ENCODE assay signal across 24 cellular contexts in the genomic region with DNA sequence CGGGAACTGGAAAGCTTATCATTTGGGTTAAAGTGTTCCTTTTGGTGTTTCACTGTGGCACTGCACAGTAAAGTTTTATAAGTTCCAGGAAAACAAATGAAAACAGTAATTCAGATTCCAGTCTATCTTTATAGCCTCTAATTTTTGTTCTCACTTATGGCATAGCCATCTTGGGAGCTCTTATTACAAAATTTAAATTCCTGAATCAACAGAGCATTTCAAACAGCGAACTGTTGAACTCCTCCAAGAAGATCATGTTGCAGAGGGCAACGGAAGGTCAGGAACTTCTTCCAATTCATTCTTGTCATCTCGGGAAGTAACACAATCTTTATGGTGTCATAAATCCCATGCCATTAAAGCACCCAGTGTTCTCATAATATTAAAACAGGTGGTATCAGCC.
DNase-seq lines count a peak whose midpoint lies in the region; ATAC-seq and TF ChIP-seq lines count a peak whose summit lies in the region.
"Had no signal": no experiment of that assay in that cellular context is flagged by ENCODE, and none has a peak within 500 bp of the region (broad histone marks: within the 10 kb centered on the region; RNA-seq: fewer than 3 reads in every experiment).

No MANE protein-coding gene starts in this region.

- H3K9me3 Mint-ChIP-seq in nephron, result no peaks in the 10 kb centered on the region
- H3K9me3 Mint-ChIP-seq in CD4-positive, alpha-beta T cell, result peaks cover 4% of the 10 kb centered on the region
- H3K9me3 Mint-ChIP-seq: activated CD4-positive, alpha-beta memory T cell treated with anti-CD3 and anti-CD28 coated beads for 36 hours; IgD-negative memory B cell had no signal

- H3K9ac ChIP-seq in adipocyte (ENCODE audit: low read length), result no peak overlapping the region

- no peaks in the 10 kb centered on the region for H3K9me3 ChIP-seq in MG63
- no peaks in the 10 kb centered on the region for H3K9me3 ChIP-seq in adipocyte (ENCODE audit: control insufficient read depth, low read length)
- no peaks in the 10 kb centered on the region for H3K9me3 ChIP-seq in CD4-positive, alpha-beta T cell (ENCODE audit: control insufficient read depth, low read length)
- H3K9me3 ChIP-seq: adrenal gland had no signal

- peak overlapping the region in 2 of 3 experiments; percentile 34 to 39 for H3K4me3 Mint-ChIP-seq in nephron
- H3K4me3 Mint-ChIP-seq in CD4-positive, alpha-beta T cell, result no peak overlapping the region
- H3K4me3 Mint-ChIP-seq: activated CD4-positive, alpha-beta memory T cell treated with anti-CD3 and anti-CD28 coated beads for 36 hours; activated T-cell treated with anti-CD3 and anti-CD28 coated beads, Interleukin-2, amount 50 U/mL, for 72 hours; CD8-positive, alpha-beta memory T cell; effector memory CD8-positive, alpha-beta T cell; IgD-negative memory B cell; stimulated activated memory B cell treated with anti-CD40 and anti-IgM and Interleukin-4, amounts not matched to agents 10 μg/mL and 1 μg/mL and 100 μg/mL, for 72 hours had no signal

- H3K27me3 ChIP-seq in MG63 (no peaks in the 10 kb centered on the region), adipocyte (replicated peaks; ENCODE audit: control insufficient read depth, insufficient read depth, low read length) (no peaks in the 10 kb centered on the region)
- no peaks in the 10 kb centered on the region for H3K27me3 ChIP-seq in CD4-positive, alpha-beta T cell (ENCODE audit: control insufficient read depth, insufficient read depth, low read length)
- H3K27me3 ChIP-seq: adrenal gland, foreskin keratinocyte had no signal

- DNase-seq in COLO829 (ENCODE audit: low spot score), result peak; percentile 63
- peak; percentile 11 for DNase-seq in MG63
- peak; percentile 61 for DNase-seq in adipocyte (ENCODE audit: low read depth)
- no peak for DNase-seq in CD4-positive, alpha-beta T cell
- no peak for DNase-seq in Right ventricle myocardium inferior (ENCODE audit: missing footprints)
- no peak for DNase-seq in cerebellum (ENCODE audit: low spot score)
- DNase-seq in posterior cingulate gyrus, result no peak
- DNase-seq: activated CD4-positive, alpha-beta memory T cell treated with anti-CD3 and anti-CD28 coated beads for 36 hours; activated T-cell treated with anti-CD3 and anti-CD28 coated beads, Interleukin-2, amount 50 U/mL, for 72 hours; adrenal gland; caudate nucleus; CD8-positive, alpha-beta memory T cell; effector memory CD8-positive, alpha-beta T cell; foreskin keratinocyte; mesenchymal stem cell; NCI-H1105 treated with DMSO at 0.1 percent for 48 hours; NCI-H526 treated with DMSO at 0.1 percent for 48 hours; nucleus accumbens; SW 1271; trophoblast cell had no signal

- intact Hi-C loops in CD4-positive, alpha-beta T cell (cut with DNase I, micrococcal nuclease), result no loop called here
- intact Hi-C loops in Right ventricle myocardium inferior (cut with DNase I) (no loop called here), posterior cingulate gyrus (cut with DNase I) (no loop called here)

- H3K4me3 ChIP-seq in MG63, result no peak overlapping the region
- H3K4me3 ChIP-seq in adipocyte (ENCODE audit: low read length), result no peak overlapping the region
- H3K4me3 ChIP-seq: adrenal gland, smooth muscle cell had no signal

- CTCF ChIA-PET in CD4-positive, alpha-beta T cell (lab: Charles Lee), result interaction anchor here (0.7 kb wide), 1 partner anchor 183 kb away, joined by 3 read pairs; no protein-coding TSS in a partner anchor

- no peaks in the 10 kb centered on the region for H3K27me3 Mint-ChIP-seq in nephron (ENCODE audit: low read depth)
- H3K27me3 Mint-ChIP-seq in CD4-positive, alpha-beta T cell, result no peaks in the 10 kb centered on the region
- H3K27me3 Mint-ChIP-seq: activated CD4-positive, alpha-beta memory T cell treated with anti-CD3 and anti-CD28 coated beads for 36 hours; CD8-positive, alpha-beta memory T cell; effector memory CD8-positive, alpha-beta T cell; IgD-negative memory B cell; stimulated activated memory B cell treated with anti-CD40 and anti-IgM and Interleukin-4, amounts not matched to agents 10 μg/mL and 1 μg/mL and 100 μg/mL, for 72 hours had no signal

- POLR2A ChIA-PET in CD4-positive, alpha-beta T cell (lab: Charles Lee), result no interaction called here

- no peaks in the 10 kb centered on the region for H3K36me3 Mint-ChIP-seq in nephron (ENCODE audit: low read depth)
- no peaks in the 10 kb centered on the region for H3K36me3 Mint-ChIP-seq in CD4-positive, alpha-beta T cell (ENCODE audit: low read depth)
- H3K36me3 Mint-ChIP-seq: activated CD4-positive, alpha-beta memory T cell treated with anti-CD3 and anti-CD28 coated beads for 36 hours; CD8-positive, alpha-beta memory T cell; IgD-negative memory B cell; stimulated activated memory B cell treated with anti-CD40 and anti-IgM and Interleukin-4, amounts not matched to agents 10 μg/mL and 1 μg/mL and 100 μg/mL, for 72 hours had no signal

- H3K36me3 ChIP-seq in MG63, result no peaks in the 10 kb centered on the region
- H3K36me3 ChIP-seq in adipocyte (ENCODE audit: control insufficient read depth, insufficient read depth, low read length, severe bottlenecking), result no peaks in the 10 kb centered on the region
- H3K36me3 ChIP-seq: adrenal gland had no signal

- no peak for ATAC-seq in CD4-positive, alpha-beta T cell (ENCODE audit: poor library complexity)
- no peak for ATAC-seq in Right ventricle myocardium inferior
- ATAC-seq: activated T-cell treated with anti-CD3 and anti-CD28 coated beads, Interleukin-2, amount 50 U/mL, for 72 hours; effector memory CD8-positive, alpha-beta T cell; foreskin keratinocyte; stimulated activated memory B cell treated with anti-CD40 and anti-IgM and Interleukin-4, amounts not matched to agents 10 μg/mL and 1 μg/mL and 100 μg/mL, for 72 hours had no signal

- H3K27ac Mint-ChIP-seq in nephron, result peak overlapping the region; percentile 70 to 95 (median 78)
- H3K27ac Mint-ChIP-seq in CD4-positive, alpha-beta T cell, result no peak overlapping the region
- H3K27ac Mint-ChIP-seq: activated CD4-positive, alpha-beta memory T cell treated with anti-CD3 and anti-CD28 coated beads for 36 hours; activated T-cell treated with anti-CD3 and anti-CD28 coated beads, Interleukin-2, amount 50 U/mL, for 72 hours; effector memory CD8-positive, alpha-beta T cell; IgD-negative memory B cell; stimulated activated memory B cell treated with anti-CD40 and anti-IgM and Interleukin-4, amounts not matched to agents 10 μg/mL and 1 μg/mL and 100 μg/mL, for 72 hours had no signal

- H3K27ac ChIP-seq in CD4-positive, alpha-beta T cell (ENCODE audit: low read depth, low read length), result no peak overlapping the region
- H3K27ac ChIP-seq: adrenal gland, foreskin keratinocyte had no signal

- no peak for TF ChIP-seq CTCF in nephron (IDR thresholded peaks at IDR 0.05; ENCODE audit: unreplicated experiment in 3 of 3)
- no peak for TF ChIP-seq CTCF in CD4-positive, alpha-beta T cell (IDR thresholded peaks at IDR 0.05)

- H3K4me1 ChIP-seq in adipocyte (ENCODE audit: control insufficient read depth, insufficient read depth, low read length), result no peaks in the 10 kb centered on the region
- H3K4me1 ChIP-seq: adrenal gland, foreskin keratinocyte had no signal

- H3K4me1 Mint-ChIP-seq in nephron, result peaks cover 36% of the 10 kb centered on the region
- H3K4me1 Mint-ChIP-seq in CD4-positive, alpha-beta T cell (ENCODE audit: low read depth), result no peaks in the 10 kb centered on the region
- H3K4me1 Mint-ChIP-seq: IgD-negative memory B cell; stimulated activated memory B cell treated with anti-CD40 and anti-IgM and Interleukin-4, amounts not matched to agents 10 μg/mL and 1 μg/mL and 100 μg/mL, for 72 hours had no signal

Comparison
In these comparisons a context has a peak if more than half of its experiments do, and no peak if none do; other contexts are left out.
1. DNase-seq: peak in COLO829 (single experiment), MG63 (single experiment) and adipocyte (single experiment); none in CD4-positive, alpha-beta T cell (0 of 10), Right ventricle myocardium inferior (single experiment), cerebellum (single experiment) and posterior cingulate gyrus (0 of 10).